8 cellular contexts compared by ENCODE assay signal in genomic region chr22:38397189-38398097, GRCh38. TPM values are rescaled to one million over a fixed set of nuclear protein-coding genes. Genes with fewer than 3 reads are reported as not detected.
DNase-seq lines count a peak whose midpoint lies in the region; ATAC-seq, FAIRE-seq and TF ChIP-seq lines count a peak whose summit lies in the region.

No MANE protein-coding gene starts in this region.

- peaks cover 12% of the 10 kb centered on the region; the same call in 1 of the 2 replicates for H3F3A ChIP-seq in SU-DHL-6 (ENCODE audit: insufficient read depth)

- H3K27ac Mint-ChIP-seq in endodermal cell (peak overlapping the region; percentile 97), mesothelial cell of epicardium (peak overlapping the region; percentile 64)

- POLR2A ChIA-PET in HEK293 (lab: Yijun Ruan, JAX), result interaction anchor here (0.6 to 1.4 kb wide), 11 partner anchors 14 to 195 kb away, joined by 3 to 8 read pairs (median 4); partner anchors contain the start of genes CSNK1E, DMC1 and MAFF

- no peaks in the 10 kb centered on the region for H4K20me1 ChIP-seq in SU-DHL-6 (ENCODE audit: low read depth, low read length)

- H3K9ac ChIP-seq in SU-DHL-6 (ENCODE audit: low read length), result peak overlapping the region; percentile 62
- H3K9ac ChIP-seq in endodermal cell (ENCODE audit: extremely low read depth, low read length, poor library complexity, severe bottlenecking), result peak overlapping the region; percentile 93

- H3K27me3 ChIP-seq in SU-DHL-6 (ENCODE audit: low read length) (no peaks in the 10 kb centered on the region), endodermal cell (ENCODE audit: control insufficient read depth, insufficient read depth, low read length, poor library complexity, severe bottlenecking) (no peaks in the 10 kb centered on the region)

- H3K4me1 Mint-ChIP-seq in endodermal cell (peaks cover 60% of the 10 kb centered on the region), mesothelial cell of epicardium (peaks cover 63% of the 10 kb centered on the region)

- no peak for FAIRE-seq in H54 (lab: Jason Lieb, UNC)

- H3K27ac ChIP-seq in HEK293 (ENCODE audit: extremely low read depth, low read depth, low read length) (peak overlapping the region; percentile 80), SU-DHL-6 (ENCODE audit: low read depth, low read length) (no peak overlapping the region), endodermal cell (ENCODE audit: low read depth, low read length) (peak overlapping the region; percentile 57)

- TF ChIP-seq POLR2A in H54 (IDR thresholded peaks at IDR 0.05; ENCODE audit: low read depth, low read length), result no peak

- H3K4me3 Mint-ChIP-seq in endodermal cell, result peak overlapping the region; percentile 81
- H3K4me3 Mint-ChIP-seq in mesothelial cell of epicardium, result peak overlapping the region; percentile 76

- WGBS in endodermal cell (ENCODE audit: insufficient coverage in 1 of 2, insufficient read length in 1 of 2), 2 experiments, result 0% methylated on average over 8 to 52 of the region's 61 CpGs

- no peaks in the 10 kb centered on the region for H3K9me2 ChIP-seq in SU-DHL-6 (replicated peaks; ENCODE audit: insufficient read depth, low read length)

- H3K9me3 Mint-ChIP-seq in endodermal cell, result no peaks in the 10 kb centered on the region
- no peaks in the 10 kb centered on the region for H3K9me3 Mint-ChIP-seq in mesothelial cell of epicardium

- CTCF ChIA-PET in HEK293 (lab: Yijun Ruan, JAX), result no interaction called here

- TF ChIP-seq CTCF in HEK293 (tag by site-specific recombination; IDR thresholded peaks at IDR 0.05), result no peak
- TF ChIP-seq CTCF in SU-DHL-6 (IDR thresholded peaks at IDR 0.05; ENCODE audit: insufficient read depth, low read length, poor library complexity, severe bottlenecking), result no peak
- no peak for TF ChIP-seq CTCF in endodermal cell (conservative IDR thresholded peaks at IDR 0.05)
- TF ChIP-seq CTCF in mesothelial cell of epicardium (IDR thresholded peaks at IDR 0.05; ENCODE audit: unreplicated experiment), result no peak

- ATAC-seq in HG03520 (IDR thresholded peaks at IDR 0.05; ENCODE audit: unreplicated experiment) (no peak), GM18909 (IDR thresholded peaks at IDR 0.05; ENCODE audit: poor library complexity, unreplicated experiment) (no peak)

- H3K27me3 Mint-ChIP-seq in endodermal cell (ENCODE audit: insufficient read depth) (no peaks in the 10 kb centered on the region), mesothelial cell of epicardium (ENCODE audit: low read depth) (no peaks in the 10 kb centered on the region)

- peak overlapping the region; percentile 71 for H3K4me2 ChIP-seq in SU-DHL-6 (ENCODE audit: low read depth, low read length, poor library complexity, severe bottlenecking)

- no peaks in the 10 kb centered on the region for H3K36me3 ChIP-seq in HEK293 (ENCODE audit: control insufficient read depth in 2 of 2, insufficient read depth in 1 of 2, low read length in 2 of 2)
- H3K36me3 ChIP-seq in SU-DHL-6 (ENCODE audit: low read length), result no peaks in the 10 kb centered on the region
- no peaks in the 10 kb centered on the region for H3K36me3 ChIP-seq in endodermal cell (ENCODE audit: control insufficient read depth, insufficient read depth, low read length)

- peak; percentile 54 for DNase-seq in CD1c-positive myeloid dendritic cell (ENCODE audit: extremely low spot score)
- DNase-seq in endodermal cell, result peak; percentile 93
- DNase-seq in mesothelial cell of epicardium (ENCODE audit: low spot score in 2 of 2, unreplicated experiment in 2 of 2), result no peak
- DNase-seq in H54 (ENCODE audit: insufficient read length, low spot score), result no peak

- H3K9me3 ChIP-seq in HEK293 (ENCODE audit: control insufficient read depth, insufficient read depth, low read depth, low read length), result no peaks in the 10 kb centered on the region
- no peaks in the 10 kb centered on the region for H3K9me3 ChIP-seq in SU-DHL-6 (ENCODE audit: insufficient read depth, low read length)
- H3K9me3 ChIP-seq in endodermal cell (ENCODE audit: control insufficient read depth, low read length), result no peaks in the 10 kb centered on the region

- no peaks in the 10 kb centered on the region for H3K79me2 ChIP-seq in SU-DHL-6 (ENCODE audit: insufficient read depth, low read length)

- peak overlapping the region; percentile 59 for H3K4me3 ChIP-seq in HEK293 (ENCODE audit: low read depth, low read length)
- peak overlapping the region; percentile 79 for H3K4me3 ChIP-seq in SU-DHL-6 (ENCODE audit: insufficient read depth, low read length, poor library complexity, severe bottlenecking)
- H3K4me3 ChIP-seq in endodermal cell (ENCODE audit: low read length), result peak overlapping the region; percentile 94

- H2AFZ ChIP-seq in SU-DHL-6 (ENCODE audit: low read depth, low read length, severe bottlenecking), result no peak overlapping the region

- H3K36me3 Mint-ChIP-seq in endodermal cell (ENCODE audit: low read depth) (no peaks in the 10 kb centered on the region), mesothelial cell of epicardium (no peaks in the 10 kb centered on the region)

- peaks cover 15% of the 10 kb centered on the region for H3K4me1 ChIP-seq in HEK293 (ENCODE audit: control insufficient read depth, insufficient read depth, low read length)
- no peaks in the 10 kb centered on the region for H3K4me1 ChIP-seq in endodermal cell (ENCODE audit: control insufficient read depth, insufficient read depth, low read length)

TF ChIP-seq in HEK293, 187 proteins besides CTCF, POLR2A, EP300 and RAD21 (continues in another document):
- TF ChIP-seq BCL11B (tag by site-specific recombination; IDR thresholded peaks at IDR 0.05; ENCODE audit: low read depth) (no peak), ZXDB (tag by site-specific recombination; IDR thresholded peaks at IDR 0.05) (0 out of 2 replicates have a peak, but pooled peaks have one; percentile 18), ZNF580 (tag by site-specific recombination; IDR thresholded peaks at IDR 0.05) (no peak), ZNF138 (tag by site-specific recombination; IDR thresholded peaks at IDR 0.05; ENCODE audit: borderline replicate concordance) (no peak), GLIS2 (tag by site-specific recombination; IDR thresholded peaks at IDR 0.05) (peak; percentile 71), ZBTB48 (tag by site-specific recombination; IDR thresholded peaks at IDR 0.05) (peak; percentile 52), IKZF3 (tag by site-specific recombination; IDR thresholded peaks at IDR 0.05) (no peak), ZNF335 (tag by site-specific recombination; conservative IDR thresholded peaks at IDR 0.05) (peak; percentile 90), ZNF350 (tag by site-specific recombination; IDR thresholded peaks at IDR 0.05) (no peak), ZBTB20 (tag by site-specific recombination; IDR thresholded peaks at IDR 0.05) (peak; percentile 80)
- TF ChIP-seq, protein P1, sequence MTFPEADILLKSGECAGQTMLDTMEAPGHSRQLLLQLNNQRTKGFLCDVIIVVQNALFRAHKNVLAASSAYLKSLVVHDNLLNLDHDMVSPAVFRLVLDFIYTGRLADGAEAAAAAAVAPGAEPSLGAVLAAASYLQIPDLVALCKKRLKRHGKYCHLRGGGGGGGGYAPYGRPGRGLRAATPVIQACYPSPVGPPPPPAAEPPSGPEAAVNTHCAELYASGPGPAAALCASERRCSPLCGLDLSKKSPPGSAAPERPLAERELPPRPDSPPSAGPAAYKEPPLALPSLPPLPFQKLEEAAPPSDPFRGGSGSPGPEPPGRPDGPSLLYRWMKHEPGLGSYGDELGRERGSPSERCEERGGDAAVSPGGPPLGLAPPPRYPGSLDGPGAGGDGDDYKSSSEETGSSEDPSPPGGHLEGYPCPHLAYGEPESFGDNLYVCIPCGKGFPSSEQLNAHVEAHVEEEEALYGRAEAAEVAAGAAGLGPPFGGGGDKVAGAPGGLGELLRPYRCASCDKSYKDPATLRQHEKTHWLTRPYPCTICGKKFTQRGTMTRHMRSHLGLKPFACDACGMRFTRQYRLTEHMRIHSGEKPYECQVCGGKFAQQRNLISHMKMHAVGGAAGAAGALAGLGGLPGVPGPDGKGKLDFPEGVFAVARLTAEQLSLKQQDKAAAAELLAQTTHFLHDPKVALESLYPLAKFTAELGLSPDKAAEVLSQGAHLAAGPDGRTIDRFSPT (tag by site-specific recombination; IDR thresholded peaks at IDR 0.05), result peak; percentile 51
- TF ChIP-seq, protein P2, sequence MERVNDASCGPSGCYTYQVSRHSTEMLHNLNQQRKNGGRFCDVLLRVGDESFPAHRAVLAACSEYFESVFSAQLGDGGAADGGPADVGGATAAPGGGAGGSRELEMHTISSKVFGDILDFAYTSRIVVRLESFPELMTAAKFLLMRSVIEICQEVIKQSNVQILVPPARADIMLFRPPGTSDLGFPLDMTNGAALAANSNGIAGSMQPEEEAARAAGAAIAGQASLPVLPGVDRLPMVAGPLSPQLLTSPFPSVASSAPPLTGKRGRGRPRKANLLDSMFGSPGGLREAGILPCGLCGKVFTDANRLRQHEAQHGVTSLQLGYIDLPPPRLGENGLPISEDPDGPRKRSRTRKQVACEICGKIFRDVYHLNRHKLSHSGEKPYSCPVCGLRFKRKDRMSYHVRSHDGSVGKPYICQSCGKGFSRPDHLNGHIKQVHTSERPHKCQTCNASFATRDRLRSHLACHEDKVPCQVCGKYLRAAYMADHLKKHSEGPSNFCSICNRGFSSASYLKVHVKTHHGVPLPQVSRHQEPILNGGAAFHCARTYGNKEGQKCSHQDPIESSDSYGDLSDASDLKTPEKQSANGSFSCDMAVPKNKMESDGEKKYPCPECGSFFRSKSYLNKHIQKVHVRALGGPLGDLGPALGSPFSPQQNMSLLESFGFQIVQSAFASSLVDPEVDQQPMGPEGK (tag by site-specific recombination; IDR thresholded peaks at IDR 0.05), result peak; percentile 6; the same call in 1 of the 2 replicates
- TF ChIP-seq, protein P3, sequence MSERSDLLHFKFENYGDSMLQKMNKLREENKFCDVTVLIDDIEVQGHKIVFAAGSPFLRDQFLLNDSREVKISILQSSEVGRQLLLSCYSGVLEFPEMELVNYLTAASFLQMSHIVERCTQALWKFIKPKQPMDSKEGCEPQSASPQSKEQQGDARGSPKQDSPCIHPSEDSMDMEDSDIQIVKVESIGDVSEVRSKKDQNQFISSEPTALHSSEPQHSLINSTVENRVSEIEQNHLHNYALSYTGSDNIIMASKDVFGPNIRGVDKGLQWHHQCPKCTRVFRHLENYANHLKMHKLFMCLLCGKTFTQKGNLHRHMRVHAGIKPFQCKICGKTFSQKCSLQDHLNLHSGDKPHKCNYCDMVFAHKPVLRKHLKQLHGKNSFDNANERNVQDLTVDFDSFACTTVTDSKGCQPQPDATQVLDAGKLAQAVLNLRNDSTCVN (tag by site-specific recombination; optimal IDR thresholded peaks at IDR 0.05), result peak; percentile 83

RNA-seq across cellular contexts. Expression of gene KCNJ4, which starts 57.6 kb away (rescaled TPM):
- total RNA-seq in endodermal cell, result 1 to 10 TPM in 1 of 2 donors, under 1 TPM in 1; 0.37 to 1.4 TPM
- 5.8 TPM for polyA plus RNA-seq in endodermal cell (2013, experiment 1 of 2)
- polyA plus RNA-seq in endodermal cell (2013, experiment 2 of 2), result 6.0 TPM
- 2.5 to 2.8 TPM (median 2.6 TPM) in 3 replicates for total RNA-seq in mesothelial cell of epicardium

Comparison
In these comparisons a context has a peak if more than half of its experiments do, and no peak if none do; other contexts are left out.
1. DNase-seq: peak in CD1c-positive myeloid dendritic cell (single experiment) and endodermal cell (single experiment); none in mesothelial cell of epicardium (0 of 2) and H54 (single experiment).
2. Peak in every context shown above with its lines, with median percentiles within 50 percentile points of each other: H3K4me3 ChIP-seq.